ENCODE assay signal across 1 cellular context in the genomic region with DNA sequence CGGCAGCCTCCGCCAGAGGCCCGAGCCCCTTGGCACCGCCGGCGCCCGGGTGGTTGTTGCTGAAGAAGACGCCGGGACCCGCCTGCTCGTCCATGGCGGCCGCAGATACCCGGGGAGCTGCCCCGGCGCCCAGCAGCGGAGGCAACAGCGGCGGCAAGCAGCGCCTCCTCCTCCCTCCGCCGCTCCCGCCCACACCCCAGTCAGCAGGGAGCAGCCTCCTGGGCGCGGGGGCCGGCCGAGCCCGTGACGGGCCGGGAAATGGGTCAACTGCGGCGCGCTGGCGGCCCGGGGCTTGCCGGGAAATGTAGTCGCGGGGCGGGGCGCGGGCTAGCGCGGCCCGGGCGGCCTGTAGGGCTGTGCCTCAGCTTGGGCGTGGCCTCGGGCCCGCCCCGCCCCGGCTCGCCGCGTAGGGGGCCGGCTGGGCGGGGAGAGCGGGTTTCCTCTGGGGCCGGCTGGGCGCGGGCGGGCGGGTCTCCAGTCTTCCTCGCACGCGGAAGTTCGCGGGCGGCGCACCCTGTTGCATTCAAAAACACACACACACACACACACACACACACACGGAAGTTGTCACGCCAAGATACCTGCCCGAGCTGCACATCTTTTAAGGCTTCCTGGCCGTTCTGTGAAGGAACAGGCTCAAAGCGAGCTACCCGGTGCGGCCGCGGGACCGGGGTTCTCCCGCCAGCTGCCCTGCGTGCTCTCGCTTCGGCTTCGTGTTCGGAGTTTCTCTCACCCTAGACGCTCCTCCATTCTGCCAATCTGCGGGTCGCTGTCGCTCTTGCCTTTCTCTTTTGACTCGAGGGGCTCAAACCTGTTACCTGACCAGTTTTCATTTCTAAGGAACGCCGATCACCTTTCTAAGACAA.
TF ChIP-seq lines count a peak whose summit lies in the region.

A gene with protein sequence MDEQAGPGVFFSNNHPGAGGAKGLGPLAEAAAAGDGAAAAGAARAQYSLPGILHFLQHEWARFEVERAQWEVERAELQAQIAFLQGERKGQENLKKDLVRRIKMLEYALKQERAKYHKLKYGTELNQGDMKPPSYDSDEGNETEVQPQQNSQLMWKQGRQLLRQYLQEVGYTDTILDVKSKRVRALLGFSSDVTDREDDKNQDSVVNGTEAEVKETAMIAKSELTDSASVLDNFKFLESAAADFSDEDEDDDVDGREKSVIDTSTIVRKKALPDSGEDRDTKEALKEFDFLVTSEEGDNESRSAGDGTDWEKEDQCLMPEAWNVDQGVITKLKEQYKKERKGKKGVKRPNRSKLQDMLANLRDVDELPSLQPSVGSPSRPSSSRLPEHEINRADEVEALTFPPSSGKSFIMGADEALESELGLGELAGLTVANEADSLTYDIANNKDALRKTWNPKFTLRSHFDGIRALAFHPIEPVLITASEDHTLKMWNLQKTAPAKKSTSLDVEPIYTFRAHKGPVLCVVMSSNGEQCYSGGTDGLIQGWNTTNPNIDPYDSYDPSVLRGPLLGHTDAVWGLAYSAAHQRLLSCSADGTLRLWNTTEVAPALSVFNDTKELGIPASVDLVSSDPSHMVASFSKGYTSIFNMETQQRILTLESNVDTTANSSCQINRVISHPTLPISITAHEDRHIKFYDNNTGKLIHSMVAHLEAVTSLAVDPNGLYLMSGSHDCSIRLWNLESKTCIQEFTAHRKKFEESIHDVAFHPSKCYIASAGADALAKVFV (minus strand): TSS at position 167 of the 866 bp plus-strand sequence. CDS start 73 bp downstream, at position 94.

TF ChIP-seq in A549, 52 proteins besides CTCF, POLR2A, EP300 and RAD21 (continued from another document):
- TF ChIP-seq, protein P1, sequence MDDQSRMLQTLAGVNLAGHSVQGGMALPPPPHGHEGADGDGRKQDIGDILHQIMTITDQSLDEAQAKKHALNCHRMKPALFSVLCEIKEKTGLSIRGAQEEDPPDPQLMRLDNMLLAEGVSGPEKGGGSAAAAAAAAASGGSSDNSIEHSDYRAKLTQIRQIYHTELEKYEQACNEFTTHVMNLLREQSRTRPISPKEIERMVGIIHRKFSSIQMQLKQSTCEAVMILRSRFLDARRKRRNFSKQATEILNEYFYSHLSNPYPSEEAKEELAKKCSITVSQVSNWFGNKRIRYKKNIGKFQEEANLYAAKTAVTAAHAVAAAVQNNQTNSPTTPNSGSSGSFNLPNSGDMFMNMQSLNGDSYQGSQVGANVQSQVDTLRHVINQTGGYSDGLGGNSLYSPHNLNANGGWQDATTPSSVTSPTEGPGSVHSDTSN (IDR thresholded peaks at IDR 0.05), result 0 out of 2 replicates have a peak, but pooled peaks have one; percentile 12
